ENCODE assay signal across 1 cellular context in genomic region chr7:24781106-24781505, GRCh38.
TF ChIP-seq lines count a peak whose summit lies in the region.

No MANE protein-coding gene starts in this region.

TF ChIP-seq in HepG2, 621 proteins besides CTCF, POLR2A, EP300 and RAD21:
- TF ChIP-seq ZNF160 (CRISPR knock-in tag; IDR thresholded peaks at IDR 0.05) (no peak), EEA1 (CRISPR knock-in tag; IDR thresholded peaks at IDR 0.05; ENCODE audit: borderline replicate concordance) (no peak), ZNF256 (CRISPR knock-in tag; conservative IDR thresholded peaks at IDR 0.05) (no peak), THRA (CRISPR knock-in tag; IDR thresholded peaks at IDR 0.05; ENCODE audit: borderline replicate concordance) (no peak), MAZ (IDR thresholded peaks at IDR 0.05; ENCODE audit: borderline replicate concordance, low read depth, low read length) (no peak), MAZ (CRISPR knock-in tag; IDR thresholded peaks at IDR 0.05; ENCODE audit: low read depth) (no peak), ZNF737 (CRISPR knock-in tag; IDR thresholded peaks at IDR 0.05; ENCODE audit: borderline replicate concordance) (no peak), BRD4 (CRISPR knock-in tag; IDR thresholded peaks at IDR 0.05) (no peak), SRSF4 (IDR thresholded peaks at IDR 0.05; ENCODE audit: low read depth, low read length, poor library complexity, severe bottlenecking) (no peak), ZBTB1 (CRISPR knock-in tag; IDR thresholded peaks at IDR 0.05; ENCODE audit: borderline replicate concordance) (no peak), ARID3A (IDR thresholded peaks at IDR 0.05; ENCODE audit: low read depth, low read length) (no peak), NCOA1 (CRISPR knock-in tag; IDR thresholded peaks at IDR 0.05) (no peak), ZBTB21 (CRISPR knock-in tag; IDR thresholded peaks at IDR 0.05) (no peak), MXI1 (IDR thresholded peaks at IDR 0.05; ENCODE audit: borderline replicate concordance, low read depth, low read length) (no peak), KDM5A (IDR thresholded peaks at IDR 0.05; ENCODE audit: borderline replicate concordance, low read length) (no peak)
- TF ChIP-seq, protein P1, sequence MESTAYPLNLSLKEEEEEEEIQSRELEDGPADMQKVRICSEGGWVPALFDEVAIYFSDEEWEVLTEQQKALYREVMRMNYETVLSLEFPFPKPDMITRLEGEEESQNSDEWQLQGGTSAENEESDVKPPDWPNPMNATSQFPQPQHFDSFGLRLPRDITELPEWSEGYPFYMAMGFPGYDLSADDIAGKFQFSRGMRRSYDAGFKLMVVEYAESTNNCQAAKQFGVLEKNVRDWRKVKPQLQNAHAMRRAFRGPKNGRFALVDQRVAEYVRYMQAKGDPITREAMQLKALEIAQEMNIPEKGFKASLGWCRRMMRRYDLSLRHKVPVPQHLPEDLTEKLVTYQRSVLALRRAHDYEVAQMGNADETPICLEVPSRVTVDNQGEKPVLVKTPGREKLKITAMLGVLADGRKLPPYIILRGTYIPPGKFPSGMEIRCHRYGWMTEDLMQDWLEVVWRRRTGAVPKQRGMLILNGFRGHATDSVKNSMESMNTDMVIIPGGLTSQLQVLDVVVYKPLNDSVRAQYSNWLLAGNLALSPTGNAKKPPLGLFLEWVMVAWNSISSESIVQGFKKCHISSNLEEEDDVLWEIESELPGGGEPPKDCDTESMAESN (CRISPR knock-in tag; conservative IDR thresholded peaks at IDR 0.05), result no peak
- TF ChIP-seq, protein P2, sequence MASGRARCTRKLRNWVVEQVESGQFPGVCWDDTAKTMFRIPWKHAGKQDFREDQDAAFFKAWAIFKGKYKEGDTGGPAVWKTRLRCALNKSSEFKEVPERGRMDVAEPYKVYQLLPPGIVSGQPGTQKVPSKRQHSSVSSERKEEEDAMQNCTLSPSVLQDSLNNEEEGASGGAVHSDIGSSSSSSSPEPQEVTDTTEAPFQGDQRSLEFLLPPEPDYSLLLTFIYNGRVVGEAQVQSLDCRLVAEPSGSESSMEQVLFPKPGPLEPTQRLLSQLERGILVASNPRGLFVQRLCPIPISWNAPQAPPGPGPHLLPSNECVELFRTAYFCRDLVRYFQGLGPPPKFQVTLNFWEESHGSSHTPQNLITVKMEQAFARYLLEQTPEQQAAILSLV (CRISPR knock-in tag; IDR thresholded peaks at IDR 0.05; ENCODE audit: borderline replicate concordance), result no peak
- TF ChIP-seq, protein P3, sequence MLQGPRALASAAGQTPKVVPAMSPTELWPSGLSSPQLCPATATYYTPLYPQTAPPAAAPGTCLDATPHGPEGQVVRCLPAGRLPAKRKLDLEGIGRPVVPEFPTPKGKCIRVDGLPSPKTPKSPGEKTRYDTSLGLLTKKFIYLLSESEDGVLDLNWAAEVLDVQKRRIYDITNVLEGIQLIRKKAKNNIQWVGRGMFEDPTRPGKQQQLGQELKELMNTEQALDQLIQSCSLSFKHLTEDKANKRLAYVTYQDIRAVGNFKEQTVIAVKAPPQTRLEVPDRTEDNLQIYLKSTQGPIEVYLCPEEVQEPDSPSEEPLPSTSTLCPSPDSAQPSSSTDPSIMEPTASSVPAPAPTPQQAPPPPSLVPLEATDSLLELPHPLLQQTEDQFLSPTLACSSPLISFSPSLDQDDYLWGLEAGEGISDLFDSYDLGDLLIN (CRISPR knock-in tag; IDR thresholded peaks at IDR 0.05; ENCODE audit: borderline replicate concordance), result no peak
